ENCODE assay signal across 21 cellular contexts in genomic region chr12:30152705-30153104, GRCh38.
"Had no signal": no experiment of that assay in that cellular context is flagged by ENCODE, and none has a peak within 500 bp of the region (broad histone marks: within the 10 kb centered on the region; RNA-seq: fewer than 3 reads in every experiment).

No MANE protein-coding gene starts in this region.

- ATAC-seq: activated CD4-positive, CD25-positive, alpha-beta regulatory T cell treated with anti-CD3 and anti-CD28 coated beads, Interleukin-2, amount 50 U/mL, for 24 hours; effector memory CD8-positive, alpha-beta T cell; esophagus mucosa; left lobe of liver; lower lobe of right lung; mucosa of descending colon; upper lobe of right lung had no signal

- DNase-seq: activated CD4-positive, alpha-beta memory T cell treated with anti-CD3 and anti-CD28 coated beads, Interleukin-2, amount 10 ng/mL, durations not matched to agents 7 days and 5 days; activated CD4-positive, alpha-beta T cell treated with anti-CD3 and anti-CD28 coated beads, Interleukin-2, amount 10 ng/mL, durations not matched to agents 24 days and 14 days; activated effector memory CD4-positive, alpha-beta T cell treated with anti-CD3 and anti-CD28 coated beads, Interleukin-2, amount 50 U/mL, for 16 hours; activated naive CD4-positive, alpha-beta T cell treated with anti-CD3 and anti-CD28 coated beads, Interleukin-2, amount 10 ng/mL, durations not matched to agents 7 days and 5 days; amygdala; colonic mucosa; dorsolateral prefrontal cortex; effector memory CD8-positive, alpha-beta T cell; foreskin melanocyte; lower lobe of right lung; mesendoderm; mucosa of descending colon; nephron progenitor cell; right lobe of liver; stimulated activated CD4-positive, alpha-beta T cell treated with anti-CD3 and anti-CD28 coated beads, Interleukin-1b, Interleukin-23, amount 100 ng/mL, for 48 hours; substantia nigra; thyroid gland; upper lobe of right lung had no signal
